In genomic region chr20:49706548-49707517, GRCh38 we compare ENCODE assay signal across 11 cellular contexts. TPM values are rescaled to one million over a fixed set of nuclear protein-coding genes. Genes with fewer than 3 reads are reported as not detected.
DNase-seq lines count a peak whose midpoint lies in the region; ATAC-seq and TF ChIP-seq lines count a peak whose summit lies in the region.
"Had no signal": no experiment of that assay in that cellular context is flagged by ENCODE, and none has a peak within 500 bp of the region (broad histone marks: within the 10 kb centered on the region; RNA-seq: fewer than 3 reads in every experiment).

No MANE protein-coding gene starts in this region.

- WGBS in heart left ventricle, 4 donors: 56 to 63% (median 62%) methylated on average over 9 of the region's 9 CpGs

- intact Hi-C loops in Calu3 (cut with micrococcal nuclease; ENCODE audit: unreplicated experiment): no loop called here
- intact Hi-C loops in heart left ventricle (cut with DNase I): no loop called here

- H2AFZ ChIP-seq in SU-DHL-6 (ENCODE audit: low read depth, low read length, severe bottlenecking): no peak overlapping the region

- no peak overlapping the region for H3K4me3 ChIP-seq in SU-DHL-6 (ENCODE audit: insufficient read depth, low read length, poor library complexity, severe bottlenecking)
- no peak overlapping the region for H3K4me3 ChIP-seq in heart left ventricle

- TF ChIP-seq CTCF in Calu3 (IDR thresholded peaks at IDR 0.05; ENCODE audit: unreplicated experiment): no peak
- no peak for TF ChIP-seq CTCF in SU-DHL-6 (IDR thresholded peaks at IDR 0.05; ENCODE audit: insufficient read depth, low read length, poor library complexity, severe bottlenecking)
- TF ChIP-seq CTCF in heart left ventricle (IDR thresholded peaks at IDR 0.05): no peak
- no peak for TF ChIP-seq CTCF in osteocyte (IDR thresholded peaks at IDR 0.05)

- BruUV-seq in Calu3 (replicated peaks; lab: Mats Ljungman, UMichigan): no TSS peak

- CTCF ChIA-PET in Calu3 (lab: Charles Lee): interaction anchor here (0.6 to 1.3 kb wide), 7 partner anchors 11 to 224 kb away, joined by 3 to 6 read pairs (median 4); no protein-coding TSS in a partner anchor

- H3K27ac Mint-ChIP-seq in Calu3 (ENCODE audit: unreplicated experiment) (peak overlapping the region; percentile 1), osteocyte (ENCODE audit: unreplicated experiment) (peak overlapping the region; percentile 15)

- H3K36me3 Mint-ChIP-seq in Calu3 (ENCODE audit: insufficient read depth, unreplicated experiment) (peaks cover 23% of the 10 kb centered on the region), osteocyte (ENCODE audit: unreplicated experiment) (no peaks in the 10 kb centered on the region)

- H3K9ac ChIP-seq in SU-DHL-6 (ENCODE audit: low read length): peak overlapping the region; percentile 19; the same call in 1 of the 2 replicates

- H3K4me1 Mint-ChIP-seq in Calu3 (ENCODE audit: low read depth, unreplicated experiment): peaks cover 48% of the 10 kb centered on the region
- peaks cover 55% of the 10 kb centered on the region for H3K4me1 Mint-ChIP-seq in osteocyte (ENCODE audit: unreplicated experiment)

- no peaks in the 10 kb centered on the region for H3K36me3 ChIP-seq in SU-DHL-6 (ENCODE audit: low read length)
- no peaks in the 10 kb centered on the region for H3K36me3 ChIP-seq in heart left ventricle

- H3K9me3 Mint-ChIP-seq in Calu3 (ENCODE audit: low read depth, unreplicated experiment): no peaks in the 10 kb centered on the region
- no peaks in the 10 kb centered on the region for H3K9me3 Mint-ChIP-seq in osteocyte (ENCODE audit: unreplicated experiment)

- TF ChIP-seq POLR2A in heart left ventricle (IDR thresholded peaks at IDR 0.05): no peak

- H3K27me3 ChIP-seq in SU-DHL-6 (ENCODE audit: low read length): no peaks in the 10 kb centered on the region
- no peaks in the 10 kb centered on the region for H3K27me3 ChIP-seq in heart left ventricle

- H3K4me3 Mint-ChIP-seq in Calu3 (ENCODE audit: low read depth, unreplicated experiment) (no peak overlapping the region), osteocyte (ENCODE audit: unreplicated experiment) (no peak overlapping the region)

- H3K27ac ChIP-seq in SU-DHL-6 (ENCODE audit: low read depth, low read length) (peak overlapping the region; percentile 90), heart left ventricle (peak overlapping the region in 5 of 12 donors; percentile 17 to 57 (median 44))

- H3K9me2 ChIP-seq in SU-DHL-6 (replicated peaks; ENCODE audit: insufficient read depth, low read length): no peaks in the 10 kb centered on the region

- no peaks in the 10 kb centered on the region for H3K27me3 Mint-ChIP-seq in Calu3 (ENCODE audit: unreplicated experiment)
- H3K27me3 Mint-ChIP-seq in osteocyte (ENCODE audit: unreplicated experiment): no peaks in the 10 kb centered on the region

- ATAC-seq in heart left ventricle (peak; percentile 40 to 54 (median 50)), GM19324 (IDR thresholded peaks at IDR 0.05; ENCODE audit: low FRiP score, unreplicated experiment) (no peak)

- peak overlapping the region; percentile 81 for H3K4me2 ChIP-seq in SU-DHL-6 (ENCODE audit: low read depth, low read length, poor library complexity, severe bottlenecking)

- peaks cover 5% of the 10 kb centered on the region; the same call in 1 of the 2 replicates for H4K20me1 ChIP-seq in SU-DHL-6 (ENCODE audit: low read depth, low read length)

- peaks cover 4 to 88% (median 50%) of the 10 kb centered on the region in 12 donors for H3K4me1 ChIP-seq in heart left ventricle

- H3K79me2 ChIP-seq in SU-DHL-6 (ENCODE audit: insufficient read depth, low read length): peaks cover 96% of the 10 kb centered on the region

- DNase-seq in Calu3 (no peak), heart left ventricle (no peak), osteocyte (ENCODE audit: extremely low spot score, unreplicated experiment) (peak; percentile 5), H4 (ENCODE audit: low spot score) (no peak), occipital lobe (lab: John Stamatoyannopoulos, UW) (no peak), UCSD-AML1 (lab: John Stamatoyannopoulos, UW; ENCODE audit: unreplicated experiment) (no peak)
- DNase-seq: effector memory CD4-positive, alpha-beta T cell; Karpas-422; mammary epithelial cell had no signal

- H3F3A ChIP-seq in SU-DHL-6 (ENCODE audit: insufficient read depth): peaks cover 80% of the 10 kb centered on the region

- no peaks in the 10 kb centered on the region for H3K9me3 ChIP-seq in SU-DHL-6 (ENCODE audit: insufficient read depth, low read length)
- H3K9me3 ChIP-seq in heart left ventricle: no peaks in the 10 kb centered on the region

RNA-seq across cellular contexts. Expression of gene B4GALT5, which starts 6.8 kb away (rescaled TPM):
- 117 and 131 TPM in 2 replicates for total RNA-seq in Calu3 (2022)
- total RNA-seq in heart left ventricle: 10 to 100 TPM; 17.0 to 60.4 (median 33.5) TPM
- polyA plus RNA-seq in heart left ventricle: 10 to 100 TPM in 1 of 2 donors, 1 to 10 TPM in 1; 7.0 to 29.3 TPM
- total RNA-seq in osteocyte: 45.4 TPM in 2 replicates
- total RNA-seq in H4 (2014; rRNA removed; shearing (Covaris generic)): 13.3 and 15.4 TPM in 2 replicates
- 59.3 TPM for total RNA-seq in occipital lobe
